Comparison of ENCODE assay signal across 9 cellular contexts in genomic region chr20:50794181-50794845, GRCh38. TPM values are rescaled to one million over a fixed set of nuclear protein-coding genes. Genes with fewer than 3 reads are reported as not detected.
A peak's percentile ranks its signal among the peaks of the same experiment; 100 is the strongest.
DNase-seq lines count a peak whose midpoint lies in the region; ATAC-seq, FAIRE-seq and TF ChIP-seq lines count a peak whose summit lies in the region.
"Had no signal": no experiment of that assay in that cellular context is flagged by ENCODE, and none has a peak within 500 bp of the region (broad histone marks: within the 10 kb centered on the region; RNA-seq: fewer than 3 reads in every experiment).

No MANE protein-coding gene starts in this region.

- H3F3A ChIP-seq in OCI-LY1 (ENCODE audit: insufficient read depth, low read length): no peaks in the 10 kb centered on the region

- no peak for ATAC-seq in left ventricle myocardium superior

- H3K79me2 ChIP-seq in OCI-LY1 (ENCODE audit: insufficient read depth, low read length): peaks cover 8% of the 10 kb centered on the region

- H4K20me1 ChIP-seq in OCI-LY1 (ENCODE audit: insufficient read depth, low read length): no peaks in the 10 kb centered on the region

- peaks cover 29% of the 10 kb centered on the region for H3K4me1 ChIP-seq in left ventricle myocardium inferior
- peaks cover 55% of the 10 kb centered on the region for H3K4me1 ChIP-seq in OCI-LY1 (ENCODE audit: insufficient read depth, low read length, severe bottlenecking)
- H3K4me1 ChIP-seq in esophagus muscularis mucosa: peaks cover 29 to 40% (median 38%) of the 10 kb centered on the region in 4 donors

- no peaks in the 10 kb centered on the region for H3K9me3 ChIP-seq in left ventricle myocardium inferior (replicated peaks)
- no peaks in the 10 kb centered on the region for H3K9me3 ChIP-seq in OCI-LY1 (ENCODE audit: low read length)
- H3K9me3 ChIP-seq in esophagus muscularis mucosa: no peaks in the 10 kb centered on the region

- DNase-seq in left ventricle myocardium inferior (no peak), left ventricle myocardium superior (no peak), esophagus muscularis mucosa (ENCODE audit: extremely low spot score) (no peak), retinal pigment epithelial cell (ENCODE audit: low read depth) (no peak), GM19239 (ENCODE audit: insufficient read length, low spot score) (no peak), mucosa of gallbladder (ENCODE audit: low spot score) (no peak), NCI-H128 (lab: John Stamatoyannopoulos, UW; ENCODE audit: unreplicated experiment) (no peak)

- no peaks in the 10 kb centered on the region for H3K9me2 ChIP-seq in OCI-LY1 (ENCODE audit: low read depth, low read length)

- TF ChIP-seq CTCF in left ventricle myocardium inferior (IDR thresholded peaks at IDR 0.05; ENCODE audit: borderline replicate concordance) (no peak), OCI-LY1 (IDR thresholded peaks at IDR 0.05; ENCODE audit: low read length) (no peak), esophagus muscularis mucosa (IDR thresholded peaks at IDR 0.05) (no peak), retinal pigment epithelial cell (conservative IDR thresholded peaks at IDR 0.05; ENCODE audit: low read depth, low read length) (no peak)

- TF ChIP-seq POLR2A in esophagus muscularis mucosa (IDR thresholded peaks at IDR 0.05; ENCODE audit: low read depth): no peak

- 20% methylated on average over 18 of the region's 35 CpGs for WGBS in esophagus muscularis mucosa

- no peak for TF ChIP-seq EP300 in esophagus muscularis mucosa (IDR thresholded peaks at IDR 0.05)

- H3K9ac ChIP-seq in OCI-LY1 (ENCODE audit: low read length): peak overlapping the region; percentile 43; the same call in 1 of the 2 replicates

- no peaks in the 10 kb centered on the region for H3K36me3 ChIP-seq in left ventricle myocardium inferior
- peaks cover 5% of the 10 kb centered on the region; the same call in 1 of the 2 replicates for H3K36me3 ChIP-seq in OCI-LY1 (ENCODE audit: insufficient read depth, low read length)
- no peaks in the 10 kb centered on the region for H3K36me3 ChIP-seq in esophagus muscularis mucosa
- H3K36me3 ChIP-seq: cardiac muscle cell had no signal

- H3K27ac ChIP-seq in left ventricle myocardium inferior (replicated peaks) (no peak overlapping the region), OCI-LY1 (ENCODE audit: low read depth, low read length, poor library complexity, severe bottlenecking) (peak overlapping the region; percentile 65), esophagus muscularis mucosa (replicated peaks in 1 of 4) (peak overlapping the region in 3 of 4 donors; percentile 12 to 45 (median 34))

- H3K4me3 ChIP-seq in left ventricle myocardium inferior: peak overlapping the region; percentile 90
- H3K4me3 ChIP-seq in OCI-LY1 (ENCODE audit: low read depth, low read length, poor library complexity, severe bottlenecking): peak overlapping the region; percentile 88
- peak overlapping the region; percentile 82 to 95 (median 91) for H3K4me3 ChIP-seq in esophagus muscularis mucosa
- peak overlapping the region; percentile 38 for H3K4me3 ChIP-seq in retinal pigment epithelial cell (ENCODE audit: low read length)

- intact Hi-C loops in left ventricle myocardium inferior (cut with micrococcal nuclease) (loop anchor here (10.0 kb wide), 1 partner anchor 120 kb away; no protein-coding TSS in a partner anchor), left ventricle myocardium superior (cut with micrococcal nuclease) (no loop called here), esophagus muscularis mucosa (cut with DNase I) (loop anchor here (2.0 kb wide), 1 partner anchor 136 kb away; the partner anchor contains the start of gene ADNP)

- peak overlapping the region; percentile 72 for H3K4me2 ChIP-seq in OCI-LY1 (ENCODE audit: low read length)

- no peak for FAIRE-seq in GM19239 (lab: Jason Lieb, UNC)

- peaks cover 12% of the 10 kb centered on the region for H3K27me3 ChIP-seq in left ventricle myocardium inferior (ENCODE audit: low read depth)
- H3K27me3 ChIP-seq in OCI-LY1 (ENCODE audit: insufficient read depth, low read length): no peaks in the 10 kb centered on the region
- H3K27me3 ChIP-seq in esophagus muscularis mucosa: no peaks in the 10 kb centered on the region
- H3K27me3 ChIP-seq: cardiac muscle cell had no signal

- peak overlapping the region; percentile 64; the same call in 1 of the 2 replicates for H2AFZ ChIP-seq in OCI-LY1 (ENCODE audit: low read length)

RNA-seq across cellular contexts. Expression of gene BCAS4, which starts 0.5 kb away (rescaled TPM):
- 2.1 TPM for total RNA-seq in left ventricle myocardium inferior
- total RNA-seq in left ventricle myocardium superior: 3.2 TPM
- total RNA-seq in esophagus muscularis mucosa: 1 to 10 TPM; 3.1 to 5.4 (median 4.5) TPM
- total RNA-seq in mucosa of gallbladder: 8.2 TPM

Comparison
In these comparisons a context has a peak if more than half of its experiments do, and no peak if none do; other contexts are left out.
1. H3K4me3 ChIP-seq: peak in every context shown above with its lines; median percentile 91 in esophagus muscularis mucosa; 90 in left ventricle myocardium inferior; 88 in OCI-LY1; 38 in retinal pigment epithelial cell.